15 cellular contexts compared by ENCODE assay signal in genomic region chr19:6224308-6224675, GRCh38. TPM values are rescaled to one million over a fixed set of nuclear protein-coding genes. Genes with fewer than 3 reads are reported as not detected.
DNase-seq lines count a peak whose midpoint lies in the region; ATAC-seq and TF ChIP-seq lines count a peak whose summit lies in the region.
"Had no signal": no experiment of that assay in that cellular context is flagged by ENCODE, and none has a peak within 500 bp of the region (broad histone marks: within the 10 kb centered on the region; RNA-seq: fewer than 3 reads in every experiment).

No MANE protein-coding gene starts in this region.

- no peak overlapping the region for H2BK15ac ChIP-seq in IMR-90 (ENCODE audit: low read depth, low read length)

- POLR2A ChIA-PET in IMR-90 (lab: Charles Lee; ENCODE audit: unreplicated experiment), result no interaction called here

- H3K9me3 ChIP-seq in BLaER1 (no peaks in the 10 kb centered on the region), IMR-90 (ENCODE audit: control insufficient read depth, insufficient read depth, low read length) (no peaks in the 10 kb centered on the region), parathyroid adenoma (ENCODE audit: control insufficient read depth, low read length) (no peaks in the 10 kb centered on the region)
- H3K9me3 ChIP-seq: Caco-2 had no signal

- no peak overlapping the region for H4K5ac ChIP-seq in IMR-90 (ENCODE audit: low read depth, low read length)

- H4K20me1 ChIP-seq in BLaER1 (peaks cover 100% of the 10 kb centered on the region), IMR-90 (ENCODE audit: insufficient read depth, low read length) (peaks cover 54% of the 10 kb centered on the region)

- H2AFZ ChIP-seq in IMR-90 (replicated peaks; ENCODE audit: low read length, poor library complexity), result peak overlapping the region; percentile 33
- H2AFZ ChIP-seq in parathyroid adenoma, result no peak overlapping the region

- no peak overlapping the region for H2BK120ac ChIP-seq in IMR-90 (ENCODE audit: low read depth, low read length)

- TF ChIP-seq POLR2A in IMR-90 (IDR thresholded peaks at IDR 0.05; ENCODE audit: low read depth, low read length), result no peak

- no peaks in the 10 kb centered on the region; the same call in 1 of the 2 replicates for H3K27me3 ChIP-seq in BLaER1
- no peaks in the 10 kb centered on the region for H3K27me3 ChIP-seq in IMR-90 (ENCODE audit: control insufficient read depth, insufficient read depth, low read length)
- no peaks in the 10 kb centered on the region for H3K27me3 ChIP-seq in parathyroid adenoma (ENCODE audit: control insufficient read depth, insufficient read depth, low read length)

- H2AK9ac ChIP-seq in IMR-90 (replicated peaks; ENCODE audit: low read depth, low read length, poor library complexity), result no peak overlapping the region

- TF ChIP-seq CTCF in IMR-90 (conservative IDR thresholded peaks at IDR 0.05; ENCODE audit: low read depth, low read length) (no peak), parathyroid adenoma (IDR thresholded peaks at IDR 0.05) (no peak)

- no peak overlapping the region for H3K14ac ChIP-seq in IMR-90 (replicated peaks; ENCODE audit: low read depth, low read length)

- WGBS in IMR-90 (ENCODE audit: extremely low coverage in 2 of 2, insufficient read length in 1 of 2), 2 experiments, result 83% methylated on average over 1 of the region's 4 CpGs; no CpG with 5 or more reads in 1 of the 2 experiments

- intact Hi-C loops in IMR-90 (cut with micrococcal nuclease), result no loop called here
- intact Hi-C loops in left ventricle myocardium superior (cut with micrococcal nuclease), result no loop called here

- CTCF ChIA-PET in IMR-90 (lab: Yijun Ruan, JAX), result no interaction called here

- dilution Hi-C loops in IMR-90 (cut with HindIII; ENCODE audit: low sequenced_read_pairs, unreplicated experiment), result no loop called here

- H3K36me3 ChIP-seq in BLaER1 (peaks cover 76% of the 10 kb centered on the region), IMR-90 (ENCODE audit: control insufficient read depth, insufficient read depth, low read length) (peaks cover 48% of the 10 kb centered on the region), parathyroid adenoma (ENCODE audit: control insufficient read depth, insufficient read depth, low read length) (no peaks in the 10 kb centered on the region)

- H3K4me3 ChIP-seq in BLaER1 (no peak overlapping the region; the same call in 1 of the 2 replicates), IMR-90 (ENCODE audit: insufficient read depth, low read depth, low read length) (no peak overlapping the region), parathyroid adenoma (ENCODE audit: low read depth, low read length) (no peak overlapping the region)

- H3K9ac ChIP-seq in BLaER1 (no peak overlapping the region), IMR-90 (ENCODE audit: low read depth, low read length) (no peak overlapping the region), parathyroid adenoma (no peak overlapping the region)
- H3K9ac ChIP-seq: KMS-11 had no signal

- peaks cover 15 to 72% of the 10 kb centered on the region in 2 experiments for H3K79me1 ChIP-seq in IMR-90 (ENCODE audit: low read depth in 1 of 2, low read length in 2 of 2)

- no peak overlapping the region for H2BK5ac ChIP-seq in IMR-90 (ENCODE audit: low read depth, low read length, poor library complexity, severe bottlenecking)

- no TSS peak for BruUV-seq in IMR-90 (replicated peaks; lab: Mats Ljungman, UMichigan)

- peaks cover 67% of the 10 kb centered on the region for H3K79me2 ChIP-seq in parathyroid adenoma

- no peak overlapping the region for H2AK5ac ChIP-seq in IMR-90 (ENCODE audit: low read depth, low read length)

- peak overlapping the region; percentile 94 for H3K4me2 ChIP-seq in BLaER1
- no peak overlapping the region for H3K4me2 ChIP-seq in IMR-90 (ENCODE audit: low read depth, low read length)
- H3K4me2 ChIP-seq in parathyroid adenoma (ENCODE audit: low read length), result no peak overlapping the region
- H3K4me2 ChIP-seq: KMS-11 had no signal

- H3K56ac ChIP-seq in IMR-90 (ENCODE audit: extremely low read depth, insufficient read depth, low read length), result no peak overlapping the region

- no peak overlapping the region for H4K8ac ChIP-seq in IMR-90 (ENCODE audit: low read depth in 2 of 2, low read length in 2 of 2)

- DNase-seq in IMR-90, result no peak
- peak; percentile 51 for DNase-seq in left ventricle myocardium superior
- no peak for DNase-seq in NCI-H82 treated with DMSO at 0.1 percent for 48 hours (lab: John Stamatoyannopoulos, UW; ENCODE audit: unreplicated experiment)
- no peak for DNase-seq in activated gamma-delta T cell treated with Interleukin-2 at 50 U/mL for 16 hours
- DNase-seq: Caco-2, DMS153, NCI-H1092, NCI-H1694, NCI-H524, SHP77 treated with DMSO at 0.1 percent for 48 hours had no signal

- TF ChIP-seq RAD21 in IMR-90 (IDR thresholded peaks at IDR 0.05; ENCODE audit: low read length), result no peak

- H4K91ac ChIP-seq in IMR-90 (ENCODE audit: insufficient read depth, low read depth, low read length), result no peak overlapping the region

- H3K23ac ChIP-seq in IMR-90 (ENCODE audit: low read depth, low read length), result no peak overlapping the region

- peaks cover under 1% of the 10 kb centered on the region; the same call in 1 of the 2 replicates for H3K9me1 ChIP-seq in IMR-90 (ENCODE audit: insufficient read depth, low read length)

- no peak overlapping the region for H2BK20ac ChIP-seq in IMR-90 (ENCODE audit: low read depth, low read length)

- H3K27ac ChIP-seq in BLaER1, result no peak overlapping the region
- H3K27ac ChIP-seq in IMR-90 (ENCODE audit: insufficient read depth, low read length), result no peak overlapping the region
- H3K27ac ChIP-seq in parathyroid adenoma, result peak overlapping the region; percentile 2
- H3K27ac ChIP-seq: KMS-11 had no signal

- in situ Hi-C loops in IMR-90 (cut with MboI; ENCODE audit: low sequenced_read_pairs), result loop anchor here (10.0 kb wide), 1 partner anchor 51 kb away; the partner anchor contains the start of gene MLLT1

- peaks cover 99% of the 10 kb centered on the region for H3K4me1 ChIP-seq in BLaER1
- peaks cover 14% of the 10 kb centered on the region for H3K4me1 ChIP-seq in IMR-90 (ENCODE audit: control insufficient read depth, insufficient read depth, low read length)
- H3K4me1 ChIP-seq in parathyroid adenoma, result peaks cover 14% of the 10 kb centered on the region
- H3K4me1 ChIP-seq: Caco-2 had no signal

- ATAC-seq in IMR-90 (ENCODE audit: low read depth) (no peak), left ventricle myocardium superior (peak; percentile 42), GM21360 (IDR thresholded peaks at IDR 0.05; ENCODE audit: unreplicated experiment) (no peak)
- ATAC-seq: HepG2 had no signal

- H3K18ac ChIP-seq in IMR-90 (ENCODE audit: low read depth, low read length), result no peak overlapping the region

- no peak overlapping the region for H3K4ac ChIP-seq in IMR-90 (ENCODE audit: low read depth, low read length)

TF ChIP-seq in IMR-90, 13 proteins besides CTCF, POLR2A, EP300 and RAD21:
- TF ChIP-seq, protein P1, sequence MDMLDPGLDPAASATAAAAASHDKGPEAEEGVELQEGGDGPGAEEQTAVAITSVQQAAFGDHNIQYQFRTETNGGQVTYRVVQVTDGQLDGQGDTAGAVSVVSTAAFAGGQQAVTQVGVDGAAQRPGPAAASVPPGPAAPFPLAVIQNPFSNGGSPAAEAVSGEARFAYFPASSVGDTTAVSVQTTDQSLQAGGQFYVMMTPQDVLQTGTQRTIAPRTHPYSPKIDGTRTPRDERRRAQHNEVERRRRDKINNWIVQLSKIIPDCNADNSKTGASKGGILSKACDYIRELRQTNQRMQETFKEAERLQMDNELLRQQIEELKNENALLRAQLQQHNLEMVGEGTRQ (IDR thresholded peaks at IDR 0.05; ENCODE audit: low read depth, low read length), result no peak
- TF ChIP-seq SMC3 (IDR thresholded peaks at IDR 0.05; ENCODE audit: low read depth, low read length) (no peak), RFX5 (IDR thresholded peaks at IDR 0.05; ENCODE audit: low read depth, low read length) (no peak)
- TF ChIP-seq, protein P2, sequence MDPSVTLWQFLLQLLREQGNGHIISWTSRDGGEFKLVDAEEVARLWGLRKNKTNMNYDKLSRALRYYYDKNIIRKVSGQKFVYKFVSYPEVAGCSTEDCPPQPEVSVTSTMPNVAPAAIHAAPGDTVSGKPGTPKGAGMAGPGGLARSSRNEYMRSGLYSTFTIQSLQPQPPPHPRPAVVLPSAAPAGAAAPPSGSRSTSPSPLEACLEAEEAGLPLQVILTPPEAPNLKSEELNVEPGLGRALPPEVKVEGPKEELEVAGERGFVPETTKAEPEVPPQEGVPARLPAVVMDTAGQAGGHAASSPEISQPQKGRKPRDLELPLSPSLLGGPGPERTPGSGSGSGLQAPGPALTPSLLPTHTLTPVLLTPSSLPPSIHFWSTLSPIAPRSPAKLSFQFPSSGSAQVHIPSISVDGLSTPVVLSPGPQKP (IDR thresholded peaks at IDR 0.05; ENCODE audit: borderline replicate concordance, low read depth, low read length), result no peak

RNA-seq across cellular contexts. Expression of gene MLLT1, which starts 55.5 kb away (rescaled TPM):
- total RNA-seq in IMR-90 (2012; rRNA removed), result 1.3 and 1.7 TPM in 2 replicates
- 30.6 and 45.4 TPM in 2 replicates for polyA plus RNA-seq in IMR-90 (2012; rRNA removed)
- 19.2 and 30.8 TPM in 2 replicates for polyA plus RNA-seq in IMR-90 (2012; cell fraction: cytosol; rRNA removed)
- 39.7 and 78.9 TPM in 2 replicates for polyA plus RNA-seq in IMR-90 (2012; cell fraction: nucleus; rRNA removed; ENCODE audit: low replicate concordance)
- 45.8 TPM for total RNA-seq in left ventricle myocardium superior

Comparison
In these comparisons a context has a peak if more than half of its experiments do, and no peak if none do; other contexts are left out.
1. RNA of gene MLLT1, which starts 55.5 kb away (total RNA-seq): 45.8 TPM in left ventricle myocardium superior (single experiment); 1.3 to 1.7 TPM in IMR-90; every median in the first group is over 10 times any median in the second.